In the genomic region with DNA sequence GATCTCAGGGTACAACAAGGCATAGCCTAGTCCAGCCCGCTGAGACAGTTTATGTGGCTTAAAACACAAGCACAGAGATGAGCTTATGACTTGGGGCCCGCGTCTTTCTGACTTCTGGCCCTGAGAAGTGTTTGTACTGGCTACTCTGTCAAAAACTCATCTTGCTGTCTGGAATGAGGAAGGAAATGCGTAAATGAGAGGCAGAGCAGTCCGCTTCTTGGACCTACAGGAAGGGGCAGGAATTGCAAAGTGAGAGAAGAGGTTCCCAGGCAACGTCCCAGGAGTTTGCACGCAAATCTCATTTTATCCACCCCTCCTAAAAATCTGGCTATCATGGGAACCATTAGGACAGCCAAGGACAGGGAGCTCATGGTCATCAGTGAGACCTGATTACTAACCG, we compare ENCODE assay signal across 9 cellular contexts. TPM values are rescaled to one million over a fixed set of nuclear protein-coding genes. Genes with fewer than 3 reads are reported as not detected.
DNase-seq lines count a peak whose midpoint lies in the region; ATAC-seq and TF ChIP-seq lines count a peak whose summit lies in the region.
"Had no signal": no experiment of that assay in that cellular context is flagged by ENCODE, and none has a peak within 500 bp of the region (broad histone marks: within the 10 kb centered on the region; RNA-seq: fewer than 3 reads in every experiment).

No MANE protein-coding gene starts in this region.

- no peak for ATAC-seq in activated T-cell treated with anti-CD3 and anti-CD28 coated beads, Interleukin-2, amount 50 U/mL, for 72 hours (replicated peaks in 1 of 2)
- ATAC-seq in lung (ENCODE audit: insufficient read depth, low FRiP score): no peak
- ATAC-seq in upper lobe of right lung: peak; percentile 23
- ATAC-seq in GM21423 (IDR thresholded peaks at IDR 0.05; ENCODE audit: unreplicated experiment): no peak

- H3K27me3 Mint-ChIP-seq in activated T-cell treated with anti-CD3 and anti-CD28 coated beads, Interleukin-2, amount 50 U/mL, for 72 hours (ENCODE audit: low read depth): no peaks in the 10 kb centered on the region
- peaks cover 15% of the 10 kb centered on the region for H3K27me3 Mint-ChIP-seq in nephron progenitor cell (ENCODE audit: low read depth, poor library complexity)

- H3K4me3 ChIP-seq in choroid plexus epithelial cell (ENCODE audit: low read depth, low read length) (no peak overlapping the region), lung (no peak overlapping the region), upper lobe of right lung (no peak overlapping the region)

- H3K9me3 ChIP-seq in lung (ENCODE audit: control insufficient read depth in 2 of 2, insufficient read depth in 1 of 2, low read length in 1 of 2): no peaks in the 10 kb centered on the region
- H3K9me3 ChIP-seq in upper lobe of right lung: no peaks in the 10 kb centered on the region

- peaks cover 0 to 4% of the 10 kb centered on the region in 2 donors for H3K36me3 ChIP-seq in lung (ENCODE audit: control insufficient read depth in 2 of 2, insufficient read depth in 2 of 2, low read length in 2 of 2)
- H3K36me3 ChIP-seq in upper lobe of right lung: no peaks in the 10 kb centered on the region

- H3K4me1 Mint-ChIP-seq in activated T-cell treated with anti-CD3 and anti-CD28 coated beads, Interleukin-2, amount 50 U/mL, for 72 hours (ENCODE audit: low read depth): peaks cover 88% of the 10 kb centered on the region
- peaks cover 27% of the 10 kb centered on the region for H3K4me1 Mint-ChIP-seq in nephron progenitor cell

- H3K4me1 ChIP-seq in lung (ENCODE audit: control insufficient read depth in 2 of 2, insufficient read depth in 2 of 2, low read length in 2 of 2) (peaks cover 44 to 45% of the 10 kb centered on the region in 2 donors), upper lobe of right lung (peaks cover 95% of the 10 kb centered on the region)

- intact Hi-C loops in upper lobe of right lung (cut with DNase I): loop anchor here (10.0 kb wide), 1 partner anchor 45 kb away; no protein-coding TSS in a partner anchor

- H3K36me3 Mint-ChIP-seq in activated T-cell treated with anti-CD3 and anti-CD28 coated beads, Interleukin-2, amount 50 U/mL, for 72 hours (ENCODE audit: insufficient read depth in 2 of 2): peaks cover 10 to 13% of the 10 kb centered on the region in 2 donors
- no peaks in the 10 kb centered on the region for H3K36me3 Mint-ChIP-seq in nephron progenitor cell (ENCODE audit: low read depth)

- peak overlapping the region; percentile 79 to 92 for H3K27ac ChIP-seq in lung (ENCODE audit: low read depth in 1 of 2, low read length in 1 of 2)
- peak overlapping the region; percentile 96 for H3K27ac ChIP-seq in upper lobe of right lung

- peak; percentile 54 for TF ChIP-seq CTCF in choroid plexus epithelial cell (conservative IDR thresholded peaks at IDR 0.05; ENCODE audit: low read depth, low read length)
- no peak for TF ChIP-seq CTCF in lung (IDR thresholded peaks at IDR 0.05; ENCODE audit: control extremely low read depth, extremely low read depth)
- peak; percentile 35 for TF ChIP-seq CTCF in upper lobe of right lung (IDR thresholded peaks at IDR 0.05)
- TF ChIP-seq CTCF in nephron progenitor cell (IDR thresholded peaks at IDR 0.05): no peak

- H3K27me3 ChIP-seq in lung (ENCODE audit: control insufficient read depth, insufficient read depth): no peaks in the 10 kb centered on the region
- H3K27me3 ChIP-seq in upper lobe of right lung: no peaks in the 10 kb centered on the region

- no peak for DNase-seq in activated T-cell treated with anti-CD3 and anti-CD28 coated beads, Interleukin-2, amount 50 U/mL, for 72 hours
- no peak for DNase-seq in activated T-cell treated with anti-CD3 and anti-CD28 coated beads for 4 hours
- DNase-seq in choroid plexus epithelial cell (ENCODE audit: low read depth): peak; percentile 91
- peak; percentile 67 for DNase-seq in lung (ENCODE audit: low spot score)
- no peak for DNase-seq in upper lobe of right lung
- no peak for DNase-seq in nephron progenitor cell
- no peak for DNase-seq in HK-2 (ENCODE audit: unreplicated experiment)
- DNase-seq: activated effector memory CD4-positive, alpha-beta T cell treated with anti-CD3 and anti-CD28 coated beads, Interleukin-2, amount 50 U/mL, for 16 hours had no signal

- H3K9me3 Mint-ChIP-seq in activated T-cell treated with anti-CD3 and anti-CD28 coated beads, Interleukin-2, amount 50 U/mL, for 72 hours: peaks cover 0 to 4% of the 10 kb centered on the region in 2 donors
- H3K9me3 Mint-ChIP-seq in nephron progenitor cell: no peaks in the 10 kb centered on the region

- WGBS in lung, 2 donors: 11 to 15% methylated on average over 8 of the region's 8 CpGs

- peak overlapping the region; percentile 6 for H3K27ac Mint-ChIP-seq in activated T-cell treated with anti-CD3 and anti-CD28 coated beads, Interleukin-2, amount 50 U/mL, for 72 hours
- no peak overlapping the region for H3K27ac Mint-ChIP-seq in nephron progenitor cell

- no peak overlapping the region for H3K4me3 Mint-ChIP-seq in activated T-cell treated with anti-CD3 and anti-CD28 coated beads, Interleukin-2, amount 50 U/mL, for 72 hours
- H3K4me3 Mint-ChIP-seq in nephron progenitor cell: no peak overlapping the region

RNA-seq across cellular contexts. Expression of gene ANXA11, which starts 5.5 kb away (rescaled TPM):
- total RNA-seq in activated T-cell treated with anti-CD3 and anti-CD28 coated beads, Interleukin-2, amount 50 U/mL, for 72 hours: 100 to 1,000 TPM; 207 to 229 TPM
- total RNA-seq in lung (100 to 1,000 TPM in 1 of 2 donors, 10 to 100 TPM in 1; 97.7 to 282 TPM), upper lobe of right lung (287 TPM)
- 100 to 1,000 TPM; 135 to 404 TPM for polyA plus RNA-seq in lung

Comparison
In these comparisons a context has a peak if more than half of its experiments do, and no peak if none do; other contexts are left out.
1. DNase-seq: peak in choroid plexus epithelial cell (single experiment) and lung (single experiment); none in activated T-cell treated with anti-CD3 and anti-CD28 coated beads, Interleukin-2, amount 50 U/mL, for 72 hours (0 of 2), activated T-cell treated with anti-CD3 and anti-CD28 coated beads for 4 hours (single experiment), upper lobe of right lung (single experiment), nephron progenitor cell (single experiment) and HK-2 (single experiment).
2. CTCF ChIP-seq: peak in choroid plexus epithelial cell (single experiment) and upper lobe of right lung (single experiment); none in lung (single experiment) and nephron progenitor cell (single experiment).